ENCODE assay signal across 10 cellular contexts in genomic region chr22:38177044-38177443, GRCh38. TPM values are rescaled to one million over a fixed set of nuclear protein-coding genes. Genes with fewer than 3 reads are reported as not detected.
A peak's percentile ranks its signal among the peaks of the same experiment; 100 is the strongest.
DNase-seq lines count a peak whose midpoint lies in the region; TF ChIP-seq lines count a peak whose summit lies in the region.
"Had no signal": no experiment of that assay in that cellular context is flagged by ENCODE, and none has a peak within 500 bp of the region (broad histone marks: within the 10 kb centered on the region; RNA-seq: fewer than 3 reads in every experiment).

No MANE protein-coding gene starts in this region.

- peaks cover 68% of the 10 kb centered on the region for H3K4me1 Mint-ChIP-seq in osteocyte (ENCODE audit: unreplicated experiment)

- H3K36me3 Mint-ChIP-seq in osteocyte (ENCODE audit: unreplicated experiment): no peaks in the 10 kb centered on the region

- no peak overlapping the region for H3K4me3 Mint-ChIP-seq in osteocyte (ENCODE audit: unreplicated experiment)

- H3K27me3 ChIP-seq in dorsolateral prefrontal cortex: no peaks in the 10 kb centered on the region

- intact Hi-C loops in dorsolateral prefrontal cortex (cut with DNase I) (no loop called here), lower leg skin (cut with DNase I; ENCODE audit: low total_unique reads) (no loop called here)

- DNase-seq in LHCN-M2 (ENCODE audit: low read depth): peak; percentile 50
- peak in 1 of 10 donors; percentile 12 for DNase-seq in dorsolateral prefrontal cortex
- DNase-seq in osteocyte (ENCODE audit: extremely low spot score, unreplicated experiment): no peak
- DNase-seq in HEK293T (ENCODE audit: extremely low spot score): no peak
- no peak for DNase-seq in effector CD4-positive, alpha-beta T cell
- no peak for DNase-seq in RPMI8226
- no peak for DNase-seq in lower leg skin (ENCODE audit: low spot score in 2 of 2)
- DNase-seq: DND-41, NCI-H1417 treated with DMSO at 0.1 percent for 48 hours had no signal

- no peaks in the 10 kb centered on the region for H3K9me3 Mint-ChIP-seq in osteocyte (ENCODE audit: unreplicated experiment)

- no peaks in the 10 kb centered on the region for H3K27me3 Mint-ChIP-seq in osteocyte (ENCODE audit: unreplicated experiment)

- CTCF ChIA-PET in HEK293T (lab: Yijun Ruan, JAX): interaction anchor here (1.7 kb wide), 1 partner anchor 62 kb away, joined by 5 read pairs; no protein-coding TSS in a partner anchor

- H3K4me3 ChIP-seq in dorsolateral prefrontal cortex (no peak overlapping the region), lower leg skin (ENCODE audit: low read depth, poor library complexity, severe bottlenecking) (no peak overlapping the region)

- POLR2A ChIA-PET in HEK293T (lab: Yijun Ruan, JAX): no interaction called here

- no peak for TF ChIP-seq CTCF in C4-2B (conservative IDR thresholded peaks at IDR 0.05)
- TF ChIP-seq CTCF in dorsolateral prefrontal cortex (IDR thresholded peaks at IDR 0.05 in 54 of 56, conservative IDR thresholded peaks at IDR 0.05 in 2 of 56; ENCODE audit: low read depth in 1 of 56, partially characterized antibody in 56 of 56): no peak
- no peak for TF ChIP-seq CTCF in osteocyte (IDR thresholded peaks at IDR 0.05)
- no peak for TF ChIP-seq CTCF in lower leg skin (IDR thresholded peaks at IDR 0.05)

- H3K27ac ChIP-seq in C4-2B (peak overlapping the region; percentile 96), dorsolateral prefrontal cortex (peak overlapping the region in 35 of 59 donors; percentile 46 to 99 (median 87))

- WGBS in lower leg skin, 2 donors: 92 to 94% methylated on average over 4 of the region's 4 CpGs

- peak overlapping the region; percentile 69 for H3K27ac Mint-ChIP-seq in osteocyte (ENCODE audit: unreplicated experiment)

- TF ChIP-seq POLR2A in lower leg skin (IDR thresholded peaks at IDR 0.05): no peak

TF ChIP-seq in HEK293T, 16 proteins besides CTCF, POLR2A, EP300 and RAD21:
- TF ChIP-seq TARDBP (IDR thresholded peaks at IDR 0.05) (no peak), SUZ12 (IDR thresholded peaks at IDR 0.05) (no peak), HDGF (IDR thresholded peaks at IDR 0.05; ENCODE audit: borderline replicate concordance) (no peak), FOXK2 (IDR thresholded peaks at IDR 0.05) (no peak), FOXM1 (IDR thresholded peaks at IDR 0.05; ENCODE audit: borderline replicate concordance) (no peak), ZNF384 (IDR thresholded peaks at IDR 0.05) (no peak)

RNA-seq across cellular contexts. Expression of gene PLA2G6, which starts 4.6 kb away (rescaled TPM):
- 6.1 and 13.3 TPM in 2 replicates for total RNA-seq in LHCN-M2 (2014; rRNA removed)
- polyA plus RNA-seq in LHCN-M2 (2012): 3.7 TPM
- total RNA-seq in dorsolateral prefrontal cortex: 100 to 1,000 TPM in 17 of 120 experiments, 10 to 100 TPM in 103; 45.0 to 160 (median 76.4) TPM
- total RNA-seq in osteocyte: 41.6 and 48.8 TPM in 2 replicates
- total RNA-seq in lower leg skin: 10 to 100 TPM; 46.0 to 88.4 (median 64.8) TPM

RNA-seq across cellular contexts. Expression of gene MAFF, which starts 24.8 kb away (rescaled TPM):
- 29.3 and 31.7 TPM in 2 replicates for total RNA-seq in LHCN-M2 (2014; rRNA removed)
- 14.2 TPM for polyA plus RNA-seq in LHCN-M2 (2012)
- total RNA-seq in dorsolateral prefrontal cortex: 100 to 1,000 TPM in 1 of 120 experiments, 10 to 100 TPM in 67, 1 to 10 TPM in 52; 3.4 to 113 (median 10.9) TPM
- 9.9 and 17.0 TPM in 2 replicates for total RNA-seq in osteocyte
- total RNA-seq in lower leg skin: 100 to 1,000 TPM in 1 of 4 donors, 10 to 100 TPM in 3; 64.7 to 116 (median 82.0) TPM
